10 cellular contexts compared by ENCODE assay signal in genomic region chr17:17071531-17072360, GRCh38. TPM values are rescaled to one million over a fixed set of nuclear protein-coding genes. Genes with fewer than 3 reads are reported as not detected.
DNase-seq lines count a peak whose midpoint lies in the region; ATAC-seq and TF ChIP-seq lines count a peak whose summit lies in the region.
"Had no signal": no experiment of that assay in that cellular context is flagged by ENCODE, and none has a peak within 500 bp of the region (broad histone marks: within the 10 kb centered on the region; RNA-seq: fewer than 3 reads in every experiment).

No MANE protein-coding gene starts in this region.

- no peaks in the 10 kb centered on the region for H3K27me3 ChIP-seq in upper lobe of right lung
- H3K27me3 ChIP-seq in MM.1S (replicated peaks; ENCODE audit: insufficient read depth, low read length) = no peaks in the 10 kb centered on the region

- H3F3A ChIP-seq in MM.1S (ENCODE audit: insufficient read depth, low read length) = no peaks in the 10 kb centered on the region

- H3K36me3 ChIP-seq in mucosa of descending colon (ENCODE audit: low read depth) (no peaks in the 10 kb centered on the region), upper lobe of right lung (peaks cover 9% of the 10 kb centered on the region), MM.1S (replicated peaks; ENCODE audit: insufficient read depth, low read length) (no peaks in the 10 kb centered on the region)

- peak overlapping the region; percentile 35 for H3K27ac Mint-ChIP-seq in activated naive CD4-positive, alpha-beta T cell treated with anti-CD3 and anti-CD28 coated beads, Interleukin-2, amount 50 U/mL, for 24 hours
- H3K27ac Mint-ChIP-seq in MCF 10A (ENCODE audit: low read depth, unreplicated experiment) = peak overlapping the region; percentile 54

- no TSS peak for BruUV-seq in MCF 10A (replicated peaks; lab: Mats Ljungman, UMichigan)

- H3K36me3 Mint-ChIP-seq in activated naive CD4-positive, alpha-beta T cell treated with anti-CD3 and anti-CD28 coated beads, Interleukin-2, amount 50 U/mL, for 24 hours = peaks cover 12% of the 10 kb centered on the region
- peaks cover 17% of the 10 kb centered on the region for H3K36me3 Mint-ChIP-seq in MCF 10A (ENCODE audit: insufficient read depth, unreplicated experiment)

- H3K79me2 ChIP-seq in MM.1S (ENCODE audit: low read length) = peaks cover 97% of the 10 kb centered on the region

- H3K4me2 ChIP-seq in MM.1S (ENCODE audit: low read depth, low read length) = no peak overlapping the region

- POLR2A ChIA-PET in MCF 10A (lab: Yijun Ruan, JAX) = interaction anchor here (0.6 to 2.2 kb wide), 3 partner anchors 15 to 31 kb away, joined by 3 to 7 read pairs (median 4); partner anchors contain the start of gene MPRIP

- peaks cover 42% of the 10 kb centered on the region for H3K4me1 ChIP-seq in mucosa of descending colon (ENCODE audit: low read depth)
- peaks cover 45% of the 10 kb centered on the region for H3K4me1 ChIP-seq in upper lobe of right lung
- no peaks in the 10 kb centered on the region for H3K4me1 ChIP-seq in MM.1S (ENCODE audit: low read length)
- H3K4me1 ChIP-seq: parathyroid adenoma had no signal

- H3K9me3 ChIP-seq in mucosa of descending colon (no peaks in the 10 kb centered on the region), upper lobe of right lung (no peaks in the 10 kb centered on the region), MM.1S (replicated peaks; ENCODE audit: insufficient read depth, low read length) (no peaks in the 10 kb centered on the region)

- peaks cover 81% of the 10 kb centered on the region for H3K4me1 Mint-ChIP-seq in activated naive CD4-positive, alpha-beta T cell treated with anti-CD3 and anti-CD28 coated beads, Interleukin-2, amount 50 U/mL, for 24 hours
- H3K4me1 Mint-ChIP-seq in MCF 10A (ENCODE audit: insufficient read depth, unreplicated experiment) = peaks cover 58% of the 10 kb centered on the region

- H2AFZ ChIP-seq in MM.1S (ENCODE audit: low read length) = no peak overlapping the region
- H2AFZ ChIP-seq: parathyroid adenoma had no signal

- intact Hi-C loops in MCF 10A (cut with micrococcal nuclease) = no loop called here
- intact Hi-C loops in mucosa of descending colon (cut with DNase I, micrococcal nuclease) = no loop called here
- intact Hi-C loops in upper lobe of right lung (cut with DNase I) = no loop called here

- peak; percentile 28 for ATAC-seq in mucosa of descending colon
- ATAC-seq in upper lobe of right lung = no peak
- ATAC-seq in HG03571 (IDR thresholded peaks at IDR 0.05; ENCODE audit: unreplicated experiment) = no peak

- no peak for DNase-seq in activated naive CD4-positive, alpha-beta T cell treated with Interleukin-2 at 50 U/mL for 16 hours
- DNase-seq in MCF 10A (ENCODE audit: unreplicated experiment) (peak; percentile 61), mucosa of descending colon (peak in 1 of 3 donors; percentile 28), upper lobe of right lung (peak; percentile 46), MM.1S (no peak), EL (no peak)
- DNase-seq: NCI-H446 had no signal

- TF ChIP-seq CTCF in MCF 10A (IDR thresholded peaks at IDR 0.05; ENCODE audit: unreplicated experiment) = no peak
- no peak for TF ChIP-seq CTCF in mucosa of descending colon (IDR thresholded peaks at IDR 0.05)
- no peak for TF ChIP-seq CTCF in upper lobe of right lung (IDR thresholded peaks at IDR 0.05)
- no peak for TF ChIP-seq CTCF in MM.1S (IDR thresholded peaks at IDR 0.05; ENCODE audit: low read length)

- CTCF ChIA-PET in MCF 10A (lab: Yijun Ruan, JAX) = interaction anchor here (0.6 to 1.2 kb wide), 5 partner anchors 8 to 1417 kb away, joined by 3 to 5 read pairs (median 4); no protein-coding TSS in a partner anchor

- no peak overlapping the region for H3K4me3 Mint-ChIP-seq in activated naive CD4-positive, alpha-beta T cell treated with anti-CD3 and anti-CD28 coated beads, Interleukin-2, amount 50 U/mL, for 24 hours
- H3K4me3 Mint-ChIP-seq in MCF 10A (ENCODE audit: unreplicated experiment) = no peak overlapping the region

- no peak overlapping the region for H3K9ac ChIP-seq in MM.1S (ENCODE audit: low read length)
- H3K9ac ChIP-seq: parathyroid adenoma had no signal

- H3K27me3 Mint-ChIP-seq in activated naive CD4-positive, alpha-beta T cell treated with anti-CD3 and anti-CD28 coated beads, Interleukin-2, amount 50 U/mL, for 24 hours = no peaks in the 10 kb centered on the region
- H3K27me3 Mint-ChIP-seq in MCF 10A (ENCODE audit: insufficient read depth, unreplicated experiment) = no peaks in the 10 kb centered on the region

- H3K9me2 ChIP-seq in MM.1S (replicated peaks; ENCODE audit: insufficient read depth, low read length) = no peaks in the 10 kb centered on the region

- H3K9me3 Mint-ChIP-seq in activated naive CD4-positive, alpha-beta T cell treated with anti-CD3 and anti-CD28 coated beads, Interleukin-2, amount 50 U/mL, for 24 hours = peaks cover 10% of the 10 kb centered on the region
- H3K9me3 Mint-ChIP-seq in MCF 10A (ENCODE audit: unreplicated experiment) = peaks cover 6% of the 10 kb centered on the region

- H3K27ac ChIP-seq in upper lobe of right lung (no peak overlapping the region), MM.1S (ENCODE audit: low read length) (no peak overlapping the region)
- H3K27ac ChIP-seq: parathyroid adenoma had no signal

- H4K20me1 ChIP-seq in MM.1S (ENCODE audit: insufficient read depth, low read length) = peaks cover 16% of the 10 kb centered on the region

- no peak overlapping the region for H3K4me3 ChIP-seq in mucosa of descending colon
- no peak overlapping the region for H3K4me3 ChIP-seq in upper lobe of right lung
- H3K4me3 ChIP-seq in MM.1S (ENCODE audit: low read length) = no peak overlapping the region

RNA-seq across cellular contexts. Expression of gene MPRIP, which starts 29.5 kb away (rescaled TPM):
- total RNA-seq in MCF 10A (2022) (214 and 230 TPM in 2 replicates), mucosa of descending colon (100 to 1,000 TPM; 150 to 249 (median 231) TPM), upper lobe of right lung (333 TPM)

Comparison
In these comparisons a context has a peak if more than half of its experiments do, and no peak if none do; other contexts are left out.
1. DNase-seq: peak in MCF 10A (single experiment) and upper lobe of right lung (single experiment); none in activated naive CD4-positive, alpha-beta T cell treated with Interleukin-2 at 50 U/mL for 16 hours (single experiment), MM.1S (single experiment) and EL (single experiment).